In the genomic region with DNA sequence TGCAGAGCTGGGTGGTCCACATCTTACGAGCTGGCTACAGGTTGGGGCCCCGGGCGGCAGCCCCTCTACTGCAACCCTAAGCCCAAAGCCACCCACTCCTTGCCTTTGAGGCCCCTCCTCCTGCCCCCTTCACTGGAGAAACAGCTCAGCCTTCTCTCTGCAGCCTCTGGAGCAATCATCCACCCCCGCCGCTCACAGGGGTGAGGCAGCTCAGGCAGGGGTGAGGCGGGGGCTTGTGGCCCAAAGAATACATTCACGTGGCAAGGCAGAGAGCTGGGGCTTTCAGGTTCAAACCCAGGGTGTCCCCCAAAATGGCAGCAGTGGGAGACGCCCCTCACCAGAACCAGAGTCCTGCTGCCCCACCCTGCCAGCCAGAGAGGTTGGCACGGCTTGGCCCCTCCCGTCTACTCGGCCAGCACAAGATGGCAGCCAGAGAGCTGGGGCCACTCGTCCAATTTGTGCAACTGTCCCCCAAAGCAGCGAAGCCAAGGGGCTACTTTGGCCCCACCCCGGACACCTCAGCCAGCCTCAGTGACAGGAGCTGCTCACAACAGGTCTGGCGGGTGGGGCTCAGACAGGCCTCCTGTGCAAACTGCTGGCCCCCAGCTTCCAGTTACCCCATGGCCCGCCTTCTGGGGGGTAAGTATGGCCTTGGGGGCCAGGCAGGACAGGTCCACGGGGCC, we compare ENCODE assay signal across 10 cellular contexts. TPM values are rescaled to one million over a fixed set of nuclear protein-coding genes. Genes with fewer than 3 reads are reported as not detected.
DNase-seq lines count a peak whose midpoint lies in the region; ATAC-seq and TF ChIP-seq lines count a peak whose summit lies in the region.
"Had no signal": no experiment of that assay in that cellular context is flagged by ENCODE, and none has a peak within 500 bp of the region (broad histone marks: within the 10 kb centered on the region; RNA-seq: fewer than 3 reads in every experiment).

No MANE protein-coding gene starts in this region.

- H3K27me3 ChIP-seq in heart right ventricle = no peaks in the 10 kb centered on the region
- no peaks in the 10 kb centered on the region for H3K27me3 ChIP-seq in gastrocnemius medialis
- H3K27me3 ChIP-seq in smooth muscle cell (ENCODE audit: low read depth) = no peaks in the 10 kb centered on the region
- H3K27me3 ChIP-seq: MG63 had no signal

- H3K4me1 ChIP-seq in heart right ventricle = peaks cover 0 to 45% (median 23%) of the 10 kb centered on the region in 9 donors
- peaks cover 0 to 8% of the 10 kb centered on the region in 2 donors for H3K4me1 ChIP-seq in gastrocnemius medialis
- H3K4me1 ChIP-seq in smooth muscle cell (ENCODE audit: low read depth) = no peaks in the 10 kb centered on the region

- peak in 2 of 8 donors; percentile 0 to 1 for ATAC-seq in heart right ventricle
- ATAC-seq in gastrocnemius medialis = no peak

- peaks cover 12% of the 10 kb centered on the region for H3K79me2 ChIP-seq in smooth muscle cell (ENCODE audit: low read depth)

- H3K4me3 ChIP-seq in heart right ventricle = no peak overlapping the region
- no peak overlapping the region for H3K4me3 ChIP-seq in gastrocnemius medialis
- no peak overlapping the region for H3K4me3 ChIP-seq in smooth muscle cell
- H3K4me3 ChIP-seq: MG63 had no signal

- TF ChIP-seq CTCF in GM13976 (IDR thresholded peaks at IDR 0.05; ENCODE audit: borderline replicate concordance, control extremely low read depth, extremely low read depth, insufficient read depth, missing control alignments) (no peak), heart right ventricle (IDR thresholded peaks at IDR 0.05) (no peak), gastrocnemius medialis (IDR thresholded peaks at IDR 0.05 in 4 of 5, conservative IDR thresholded peaks at IDR 0.05 in 1 of 5) (no peak), smooth muscle cell (IDR thresholded peaks at IDR 0.05; ENCODE audit: borderline replicate concordance, insufficient read depth, poor library complexity, severe bottlenecking) (no peak)

- TF ChIP-seq POLR2A in gastrocnemius medialis (IDR thresholded peaks at IDR 0.05) = no peak

- in situ Hi-C loops in GM13976 (cut with MboI; ENCODE audit: low sequenced_read_pairs, unreplicated experiment) (no loop called here), gastrocnemius medialis (cut with MboI; ENCODE audit: low sequenced_read_pairs in 4 of 4) (no loop called here)

- WGBS in heart right ventricle, 2 donors = 84 to 86% methylated on average over 16 to 17 of the region's 17 CpGs
- 91% methylated on average over 17 of the region's 17 CpGs for WGBS in smooth muscle cell (ENCODE audit: low lambda C conversion rate)

- no peak overlapping the region for H3K4me2 ChIP-seq in smooth muscle cell

- H4K20me1 ChIP-seq in smooth muscle cell (ENCODE audit: low read depth) = peaks cover 71% of the 10 kb centered on the region

- no peaks in the 10 kb centered on the region for H3K9me3 ChIP-seq in heart right ventricle
- no peaks in the 10 kb centered on the region for H3K9me3 ChIP-seq in gastrocnemius medialis
- no peaks in the 10 kb centered on the region for H3K9me3 ChIP-seq in smooth muscle cell (replicated peaks; ENCODE audit: low read depth)
- H3K9me3 ChIP-seq: MG63 had no signal

- no peak overlapping the region for H2AFZ ChIP-seq in smooth muscle cell (ENCODE audit: low read depth)

- DNase-seq in GM13976 (ENCODE audit: low spot score) (peak; percentile 32), NCI-H2227 treated with DMSO at 0.1 percent for 48 hours (lab: John Stamatoyannopoulos, UW) (peak; percentile 22), heart right ventricle (no peak), gastrocnemius medialis (no peak), ureter (ENCODE audit: low spot score) (no peak), RPMI8226 (no peak), smooth muscle cell (lab: John Stamatoyannopoulos, UW; ENCODE audit: unreplicated experiment) (no peak)
- DNase-seq: GOT3, MG63, WERI-Rb-1 had no signal

- H3F3A ChIP-seq in smooth muscle cell (ENCODE audit: low read depth) = peaks cover 7% of the 10 kb centered on the region

- H3K9ac ChIP-seq in smooth muscle cell (ENCODE audit: low read depth) = no peak overlapping the region

- H3K27ac ChIP-seq in heart right ventricle = peak overlapping the region in 6 of 10 donors; percentile 4 to 55 (median 21)
- peak overlapping the region; percentile 28 to 58 (median 44) for H3K27ac ChIP-seq in gastrocnemius medialis
- H3K27ac ChIP-seq in smooth muscle cell (ENCODE audit: low read depth) = no peak overlapping the region
- H3K27ac ChIP-seq: WERI-Rb-1 had no signal

- intact Hi-C loops in heart right ventricle (cut with DNase I) = loop anchor here in 4 of 10 donors (5.0 to 10.0 kb wide), 3 partner anchors 73 to 216 kb away; partner anchors contain the start of genes SPACDR (in 2 of the 4) and TSC22D4 (in 1 of the 4)
- intact Hi-C loops in gastrocnemius medialis (cut with DNase I; ENCODE audit: low total_unique reads) = no loop called here

- H3K36me3 ChIP-seq in heart right ventricle = peaks cover 0 to 96% (median 71%) of the 10 kb centered on the region in 9 donors
- peaks cover 0 to 75% of the 10 kb centered on the region in 2 donors for H3K36me3 ChIP-seq in gastrocnemius medialis
- H3K36me3 ChIP-seq in smooth muscle cell (ENCODE audit: low read depth) = no peaks in the 10 kb centered on the region

RNA-seq across cellular contexts. Expression of gene GNB2, which starts 7.2 kb away (rescaled TPM):
- total RNA-seq in heart right ventricle = 100 to 1,000 TPM in 7 of 10 donors, 10 to 100 TPM in 3; 91.6 to 150 (median 106) TPM
- 100 to 1,000 TPM in 1 of 2 donors, 10 to 100 TPM in 1; 32.8 to 227 TPM for polyA plus RNA-seq in heart right ventricle
- 100 to 1,000 TPM; 108 to 163 (median 129) TPM for total RNA-seq in gastrocnemius medialis
- 225 TPM for total RNA-seq in ureter
- total RNA-seq in smooth muscle cell = 90.7 and 91.7 TPM in 2 replicates
- 219 and 238 TPM in 2 replicates for polyA plus RNA-seq in smooth muscle cell

RNA-seq across cellular contexts. Expression of gene GIGYF1, which starts 13.3 kb away (rescaled TPM):
- total RNA-seq in heart right ventricle (10 to 100 TPM; 20.5 to 33.9 (median 24.2) TPM), gastrocnemius medialis (10 to 100 TPM; 16.4 to 21.1 (median 16.6) TPM), ureter (44.9 TPM), smooth muscle cell (10.7 and 13.1 TPM in 2 replicates)
- polyA plus RNA-seq in heart right ventricle (10 to 100 TPM in 1 of 2 donors, 1 to 10 TPM in 1; 9.4 to 47.3 TPM), smooth muscle cell (8.5 and 11.8 TPM in 2 replicates)

RNA-seq across cellular contexts. Expression of gene ACTL6B, which starts 24.5 kb away (rescaled TPM):
- total RNA-seq in heart right ventricle (not detected), gastrocnemius medialis (not detected), ureter (not detected), smooth muscle cell (not detected in 2 replicates)
- polyA plus RNA-seq in heart right ventricle (not detected), smooth muscle cell (not detected in 2 replicates)

RNA-seq across cellular contexts. Expression of gene POP7, which starts 25.2 kb away (rescaled TPM):
- total RNA-seq in heart right ventricle (10 to 100 TPM; 23.2 to 34.9 (median 25.3) TPM), gastrocnemius medialis (10 to 100 TPM; 39.8 to 76.3 (median 63.0) TPM), ureter (28.0 TPM), smooth muscle cell (19.5 and 19.6 TPM in 2 replicates)
- polyA plus RNA-seq in heart right ventricle (10 to 100 TPM; 35.5 to 71.5 TPM), smooth muscle cell (58.7 and 62.3 TPM in 2 replicates)

RNA-seq across cellular contexts. Expression of gene TFR2, which starts 39.4 kb away (rescaled TPM):
- under 1 TPM in 3 of 10 donors, not detected in 7; 0.20 to 0.57 (median 0.49) TPM for total RNA-seq in heart right ventricle
- under 1 TPM; 0.29 to 0.58 TPM for polyA plus RNA-seq in heart right ventricle
- total RNA-seq in gastrocnemius medialis = 1 to 10 TPM in 2 of 4 donors, not detected in 2; 1.0 to 1.3 TPM
- 2.2 TPM for total RNA-seq in ureter
- 1.8 and 1.9 TPM in 2 replicates for total RNA-seq in smooth muscle cell
- 3.2 TPM in 2 replicates for polyA plus RNA-seq in smooth muscle cell

Comparison
In these comparisons a context has a peak if more than half of its experiments do, and no peak if none do; other contexts are left out.
1. DNase-seq: peak in GM13976 (single experiment) and NCI-H2227 treated with DMSO at 0.1 percent for 48 hours (single experiment); none in heart right ventricle (0 of 2), gastrocnemius medialis (0 of 2), ureter (single experiment), RPMI8226 (single experiment) and smooth muscle cell (single experiment).